In genomic region chr22:30386608-30386959, GRCh38 we compare ENCODE assay signal across 1 cellular context.
TF ChIP-seq lines count a peak whose summit lies in the region.

No MANE protein-coding gene starts in this region.

TF ChIP-seq in GM23338, 12 proteins besides CTCF, POLR2A, EP300 and RAD21 (continued from another document):
- TF ChIP-seq ZNF462 (CRISPR knock-in tag; IDR thresholded peaks at IDR 0.05) (no peak), POLR2AphosphoS5 (IDR thresholded peaks at IDR 0.05; ENCODE audit: low read depth) (no peak), EZH2phosphoT487 (IDR thresholded peaks at IDR 0.05; ENCODE audit: unreplicated experiment) (no peak), STAT1 (IDR thresholded peaks at IDR 0.05; ENCODE audit: unreplicated experiment) (no peak)
